In the genomic region with DNA sequence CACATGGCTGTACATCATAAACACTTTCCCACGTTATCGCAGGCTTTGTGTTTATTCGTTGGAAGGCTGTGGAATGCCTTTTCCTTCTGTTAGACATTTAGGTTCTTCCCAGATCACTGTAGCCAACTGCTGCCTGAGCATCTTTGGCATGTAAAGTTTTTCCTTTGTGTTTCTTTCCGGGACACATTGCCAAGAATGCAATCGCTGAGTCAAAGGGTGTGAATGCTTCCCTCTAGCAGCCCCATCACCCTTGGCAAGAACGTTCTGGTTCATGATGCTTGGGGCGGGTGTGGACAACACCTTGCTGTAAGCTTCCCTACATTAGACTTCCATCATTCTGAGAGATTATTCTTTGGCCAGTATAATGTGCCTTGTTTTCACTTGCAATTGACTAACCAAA, we compare ENCODE assay signal across 9 cellular contexts.
DNase-seq lines count a peak whose midpoint lies in the region; ATAC-seq, FAIRE-seq and TF ChIP-seq lines count a peak whose summit lies in the region.
"Had no signal": no experiment of that assay in that cellular context is flagged by ENCODE, and none has a peak within 500 bp of the region (broad histone marks: within the 10 kb centered on the region; RNA-seq: fewer than 3 reads in every experiment).

No MANE protein-coding gene starts in this region.

- H4K20me1 ChIP-seq in MM.1S (ENCODE audit: insufficient read depth, low read length), result no peaks in the 10 kb centered on the region

- H3K36me3 Mint-ChIP-seq in activated naive CD4-positive, alpha-beta T cell treated with anti-CD3 and anti-CD28 coated beads, Interleukin-2, amount 50 U/mL, for 72 hours, result no peaks in the 10 kb centered on the region

- H3K4me3 ChIP-seq in SJSA1, result no peak overlapping the region
- H3K4me3 ChIP-seq in fibroblast of the aortic adventitia (ENCODE audit: low read depth, low read length), result no peak overlapping the region
- peak overlapping the region; percentile 44 for H3K4me3 ChIP-seq in skeletal muscle satellite cell (ENCODE audit: low read length)
- H3K4me3 ChIP-seq in MM.1S (ENCODE audit: low read length), result no peak overlapping the region

- TF ChIP-seq CTCF in fibroblast of the aortic adventitia (IDR thresholded peaks at IDR 0.05; ENCODE audit: insufficient read depth, low read length) (no peak), MM.1S (IDR thresholded peaks at IDR 0.05; ENCODE audit: low read length) (no peak)

- DNase-seq in H54 (ENCODE audit: insufficient read length, low spot score) (peak; percentile 30), SJSA1 (ENCODE audit: low read depth in 1 of 2, low spot score in 2 of 2) (peak; percentile 83 to 84), fibroblast of the aortic adventitia (ENCODE audit: low read depth) (peak; percentile 99), MV-4-11 (lab: John Stamatoyannopoulos, UW) (no peak), NCI-H2171 treated with DMSO at 0.1 percent for 48 hours (lab: John Stamatoyannopoulos, UW) (no peak), MM.1S (no peak)
- no peak for DNase-seq in activated naive CD4-positive, alpha-beta T cell treated with anti-CD3 and anti-CD28 coated beads, Interleukin-2, amount 50 U/mL, for 72 hours (ENCODE audit: low spot score in 2 of 2)

- H3K27ac ChIP-seq in SJSA1 (peak overlapping the region; percentile 97), MM.1S (ENCODE audit: low read length) (no peak overlapping the region)

- H3K9me3 Mint-ChIP-seq in activated naive CD4-positive, alpha-beta T cell treated with anti-CD3 and anti-CD28 coated beads, Interleukin-2, amount 50 U/mL, for 72 hours, result no peaks in the 10 kb centered on the region
- H3K9me3 Mint-ChIP-seq: stimulated activated naive CD8-positive, alpha-beta T cell treated with anti-CD3 and anti-CD28 coated beads, Interleukin-15, Interleukin-2, amounts not matched to agents 100 ng/mL and 50 ng/mL, for 24 hours had no signal

- H3K9me2 ChIP-seq in MM.1S (replicated peaks; ENCODE audit: insufficient read depth, low read length), result no peaks in the 10 kb centered on the region

- ATAC-seq in activated naive CD4-positive, alpha-beta T cell treated with anti-CD3 and anti-CD28 coated beads, Interleukin-2, amount 50 U/mL, for 72 hours, result no peak

- peak overlapping the region; percentile 68 for H3K4me2 ChIP-seq in skeletal muscle satellite cell (ENCODE audit: low read length)
- H3K4me2 ChIP-seq in MM.1S (ENCODE audit: low read depth, low read length), result no peak overlapping the region

- no peak for TF ChIP-seq POLR2A in H54 (IDR thresholded peaks at IDR 0.05; ENCODE audit: low read depth, low read length)

- no peak overlapping the region for H3K27ac Mint-ChIP-seq in activated naive CD4-positive, alpha-beta T cell treated with anti-CD3 and anti-CD28 coated beads, Interleukin-2, amount 50 U/mL, for 72 hours
- H3K27ac Mint-ChIP-seq: stimulated activated naive CD8-positive, alpha-beta T cell treated with anti-CD3 and anti-CD28 coated beads, Interleukin-15, Interleukin-2, amounts not matched to agents 100 ng/mL and 50 ng/mL, for 24 hours had no signal

- peak overlapping the region; percentile 77 for H3K9ac ChIP-seq in skeletal muscle satellite cell (ENCODE audit: low read depth, low read length)
- no peak overlapping the region for H3K9ac ChIP-seq in MM.1S (ENCODE audit: low read length)

- peak; percentile 87 for FAIRE-seq in H54 (lab: Jason Lieb, UNC)

- H3K9me3 ChIP-seq in SJSA1 (replicated peaks), result no peaks in the 10 kb centered on the region
- H3K9me3 ChIP-seq in skeletal muscle satellite cell (replicated peaks; ENCODE audit: low read length), result no peaks in the 10 kb centered on the region
- H3K9me3 ChIP-seq in MM.1S (replicated peaks; ENCODE audit: insufficient read depth, low read length), result no peaks in the 10 kb centered on the region

- no peaks in the 10 kb centered on the region for H3K79me2 ChIP-seq in MM.1S (ENCODE audit: low read length)

- H3K27me3 ChIP-seq in SJSA1 (replicated peaks), result no peaks in the 10 kb centered on the region
- no peaks in the 10 kb centered on the region for H3K27me3 ChIP-seq in skeletal muscle satellite cell (ENCODE audit: control insufficient read depth, insufficient read depth, low read length)
- H3K27me3 ChIP-seq in MM.1S (replicated peaks; ENCODE audit: insufficient read depth, low read length), result no peaks in the 10 kb centered on the region; the same call in 1 of the 2 replicates

- no peaks in the 10 kb centered on the region for H3F3A ChIP-seq in MM.1S (ENCODE audit: insufficient read depth, low read length)

- H3K36me3 ChIP-seq in SJSA1 (no peaks in the 10 kb centered on the region), skeletal muscle satellite cell (ENCODE audit: insufficient read depth, low read length) (no peaks in the 10 kb centered on the region), MM.1S (replicated peaks; ENCODE audit: insufficient read depth, low read length) (no peaks in the 10 kb centered on the region)

- H3K4me1 ChIP-seq in SJSA1 (replicated peaks), result peaks cover 27% of the 10 kb centered on the region
- H3K4me1 ChIP-seq in skeletal muscle satellite cell (ENCODE audit: control insufficient read depth, insufficient read depth, low read length), result peaks cover 25% of the 10 kb centered on the region
- H3K4me1 ChIP-seq in MM.1S (ENCODE audit: low read length), result no peaks in the 10 kb centered on the region

- H2AFZ ChIP-seq in MM.1S (ENCODE audit: low read length), result no peak overlapping the region

Comparison
In these comparisons a context has a peak if more than half of its experiments do, and no peak if none do; other contexts are left out.
1. DNase-seq: peak in H54 (single experiment), SJSA1 (2 of 2) and fibroblast of the aortic adventitia (single experiment); none in MV-4-11 (single experiment), activated naive CD4-positive, alpha-beta T cell treated with anti-CD3 and anti-CD28 coated beads, Interleukin-2, amount 50 U/mL, for 72 hours (0 of 2), NCI-H2171 treated with DMSO at 0.1 percent for 48 hours (single experiment) and MM.1S (single experiment).